Comparison of ENCODE assay signal across 16 cellular contexts in genomic region chr6:43978473-43979360, GRCh38.
DNase-seq lines count a peak whose midpoint lies in the region; ATAC-seq and TF ChIP-seq lines count a peak whose summit lies in the region.
"Had no signal": no experiment of that assay in that cellular context is flagged by ENCODE, and none has a peak within 500 bp of the region (broad histone marks: within the 10 kb centered on the region; RNA-seq: fewer than 3 reads in every experiment).

No MANE protein-coding gene starts in this region.

- no peak overlapping the region for H2AFZ ChIP-seq in mammary epithelial cell (ENCODE audit: low read depth, low read length)

- H3K4me3 ChIP-seq in mammary epithelial cell (replicated peaks in 1 of 3; ENCODE audit: insufficient read depth in 1 of 3, low read depth in 2 of 3, low read length in 3 of 3) (no peak overlapping the region), WERI-Rb-1 (ENCODE audit: low read depth, low read length) (no peak overlapping the region), aorta (ENCODE audit: low read length in 2 of 2) (no peak overlapping the region), HAP-1 (no peak overlapping the region)
- H3K4me3 ChIP-seq: gastroesophageal sphincter, prostate gland, upper lobe of right lung had no signal

- H3K9ac ChIP-seq in mammary epithelial cell (ENCODE audit: insufficient read depth, low read length), result no peak overlapping the region
- H3K9ac ChIP-seq: KMS-11 had no signal

- H3K27ac ChIP-seq in mammary epithelial cell (ENCODE audit: insufficient read depth, low read depth, low read length) (no peak overlapping the region), WERI-Rb-1 (no peak overlapping the region), aorta (ENCODE audit: low read depth in 1 of 2, low read length in 2 of 2) (no peak overlapping the region)
- H3K27ac ChIP-seq: gastroesophageal sphincter, KMS-11, prostate gland, upper lobe of right lung had no signal

- H3K4me1 Mint-ChIP-seq in MCF 10A (ENCODE audit: insufficient read depth, unreplicated experiment), result peaks cover 21% of the 10 kb centered on the region

- H3K9me3 ChIP-seq in mammary epithelial cell (replicated peaks; ENCODE audit: insufficient read depth, low read length) (peaks cover 8% of the 10 kb centered on the region), WERI-Rb-1 (ENCODE audit: severe bottlenecking) (peaks cover 5% of the 10 kb centered on the region), aorta (ENCODE audit: control insufficient read depth, low read length) (no peaks in the 10 kb centered on the region), HAP-1 (no peaks in the 10 kb centered on the region)
- H3K9me3 ChIP-seq: gastroesophageal sphincter, prostate gland, upper lobe of right lung had no signal

- no TSS peak for BruUV-seq in MCF 10A (replicated peaks; lab: Mats Ljungman, UMichigan)
- BruUV-seq in mammary epithelial cell (replicated peaks; lab: Mats Ljungman, UMichigan), result no TSS peak

- intact Hi-C loops in MCF 10A (cut with micrococcal nuclease) (no loop called here), mammary epithelial cell (cut with micrococcal nuclease) (no loop called here), aorta (cut with DNase I) (no loop called here)

- dilution Hi-C loops in mammary epithelial cell (cut with HindIII; ENCODE audit: low sequenced_read_pairs), result no loop called here

- DNase-seq in MCF 10A (ENCODE audit: unreplicated experiment) (peak; percentile 65), mammary epithelial cell (no peak), WERI-Rb-1 (peak; percentile 7), iPS-NIHi11 (ENCODE audit: low spot score) (peak; percentile 6), aorta (peak; percentile 47 to 57), HAP-1 (ENCODE audit: low spot score in 2 of 2) (no peak)
- DNase-seq: DMS153; NCI-H2029; NCI-H526 treated with DMSO at 0.1 percent for 48 hours; stimulated activated CD8-positive, alpha-beta memory T cell treated with anti-CD3 and anti-CD28 coated beads, Interleukin-4, amount 100 ng/mL, for 48 hours; upper lobe of right lung had no signal

- no peak overlapping the region for H3K4me3 Mint-ChIP-seq in MCF 10A (ENCODE audit: unreplicated experiment)

- H3K9me3 Mint-ChIP-seq in MCF 10A (ENCODE audit: unreplicated experiment), result no peaks in the 10 kb centered on the region

- H3K36me3 ChIP-seq in mammary epithelial cell (ENCODE audit: insufficient read depth, low read length) (no peaks in the 10 kb centered on the region), WERI-Rb-1 (no peaks in the 10 kb centered on the region), aorta (ENCODE audit: control insufficient read depth in 1 of 2, insufficient read depth in 2 of 2, low read length in 1 of 2) (no peaks in the 10 kb centered on the region), HAP-1 (replicated peaks) (no peaks in the 10 kb centered on the region)
- H3K36me3 ChIP-seq: gastroesophageal sphincter, prostate gland, upper lobe of right lung had no signal

- 81% methylated on average over 11 of the region's 13 CpGs for WGBS in mammary epithelial cell (ENCODE audit: low coverage, missing lambda C conversion rate)
- WGBS in aorta, 2 donors, result 86 to 88% methylated on average over 13 of the region's 13 CpGs

- no peaks in the 10 kb centered on the region for H3K79me2 ChIP-seq in mammary epithelial cell (ENCODE audit: insufficient read depth, low read length)

- POLR2A ChIA-PET in MCF 10A (lab: Yijun Ruan, JAX), result no interaction called here

- CTCF ChIA-PET in MCF 10A (lab: Yijun Ruan, JAX), result interaction anchor here (0.5 to 1.8 kb wide), 3 partner anchors 36 to 1408 kb away, joined by 3 to 5 read pairs (median 3); no protein-coding TSS in a partner anchor
- CTCF ChIA-PET in mammary epithelial cell (lab: Charles Lee; ENCODE audit: low non-redundant PET), result no interaction called here

- no peaks in the 10 kb centered on the region for H3K36me3 Mint-ChIP-seq in MCF 10A (ENCODE audit: insufficient read depth, unreplicated experiment)

- H3K4me1 ChIP-seq in mammary epithelial cell (ENCODE audit: insufficient read depth, low read length), result peaks cover 2% of the 10 kb centered on the region
- no peaks in the 10 kb centered on the region for H3K4me1 ChIP-seq in aorta (ENCODE audit: control insufficient read depth in 1 of 2, insufficient read depth in 2 of 2, low read length in 2 of 2)
- H3K4me1 ChIP-seq in HAP-1, result no peaks in the 10 kb centered on the region
- H3K4me1 ChIP-seq: prostate gland, upper lobe of right lung had no signal

- no peaks in the 10 kb centered on the region for H4K20me1 ChIP-seq in mammary epithelial cell (ENCODE audit: insufficient read depth, low read length)

- no peaks in the 10 kb centered on the region for H3K27me3 ChIP-seq in mammary epithelial cell (ENCODE audit: insufficient read depth, low read length)
- no peaks in the 10 kb centered on the region for H3K27me3 ChIP-seq in WERI-Rb-1 (ENCODE audit: insufficient read depth, low read depth, severe bottlenecking)
- no peaks in the 10 kb centered on the region for H3K27me3 ChIP-seq in aorta (ENCODE audit: control insufficient read depth in 1 of 2, insufficient read depth in 2 of 2, low read length in 1 of 2)
- peaks cover 5% of the 10 kb centered on the region; the same call in 1 of the 2 replicates for H3K27me3 ChIP-seq in HAP-1 (ENCODE audit: low read depth)
- H3K27me3 ChIP-seq: gastroesophageal sphincter, upper lobe of right lung had no signal

- ATAC-seq in aorta (ENCODE audit: low FRiP score), result no peak
- no peak for ATAC-seq in GM19452 (IDR thresholded peaks at IDR 0.05; ENCODE audit: unreplicated experiment)
- ATAC-seq in HG02970 (IDR thresholded peaks at IDR 0.05; ENCODE audit: low FRiP score, unreplicated experiment), result no peak
- ATAC-seq: gastroesophageal sphincter, upper lobe of right lung had no signal

- in situ Hi-C loops in mammary epithelial cell (cut with MboI; ENCODE audit: low sequenced_read_pairs in 2 of 2), result no loop called here
- in situ Hi-C loops in HAP-1 (cut with MboI; ENCODE audit: low sequenced_read_pairs), result no loop called here

- H3K4me2 ChIP-seq in mammary epithelial cell (ENCODE audit: insufficient read depth, low read depth, low read length), result no peak overlapping the region
- H3K4me2 ChIP-seq: KMS-11 had no signal

- H3K27ac Mint-ChIP-seq in MCF 10A (ENCODE audit: low read depth, unreplicated experiment), result no peak overlapping the region

- H3K27me3 Mint-ChIP-seq in MCF 10A (ENCODE audit: insufficient read depth, unreplicated experiment), result no peaks in the 10 kb centered on the region

- no peak for TF ChIP-seq CTCF in MCF 10A (IDR thresholded peaks at IDR 0.05; ENCODE audit: unreplicated experiment)
- TF ChIP-seq CTCF in mammary epithelial cell (conservative IDR thresholded peaks at IDR 0.05 in 1 of 2, IDR thresholded peaks at IDR 0.05 in 1 of 2; ENCODE audit: extremely low read depth in 1 of 2, insufficient read depth in 1 of 2, low read depth in 1 of 2, low read length in 2 of 2), result no peak
- TF ChIP-seq CTCF in WERI-Rb-1 (IDR thresholded peaks at IDR 0.05; ENCODE audit: low read depth, low read length), result no peak

Comparison
In these comparisons a context has a peak if more than half of its experiments do, and no peak if none do; other contexts are left out.
1. DNase-seq: peak in MCF 10A (single experiment), WERI-Rb-1 (single experiment), iPS-NIHi11 (single experiment) and aorta (2 of 2); none in mammary epithelial cell (single experiment) and HAP-1 (0 of 2).